1 cellular context compared by ENCODE assay signal in the genomic region with DNA sequence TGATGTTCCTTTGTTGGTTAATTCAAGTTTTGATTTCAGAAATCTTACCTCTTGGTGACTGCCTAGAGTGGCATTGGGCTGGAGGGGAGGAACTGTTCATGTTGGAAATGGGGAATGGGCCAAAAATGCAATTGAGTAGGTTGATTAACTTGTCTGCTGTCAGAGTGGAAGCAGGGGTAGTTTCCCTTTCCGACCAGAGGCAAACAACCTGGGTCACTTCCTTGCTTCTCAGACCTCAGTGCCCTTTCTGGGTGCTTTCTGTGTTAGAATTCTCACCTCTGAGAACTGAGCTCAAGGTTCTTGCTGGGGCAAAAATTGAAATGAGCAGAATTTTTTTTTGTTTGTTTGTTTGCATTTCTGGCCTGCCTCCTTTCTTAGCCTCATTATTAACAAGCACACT.
TF ChIP-seq lines count a peak whose summit lies in the region.

No MANE protein-coding gene starts in this region.

TF ChIP-seq in GM12878, 131 proteins besides CTCF, POLR2A, EP300 and RAD21:
- TF ChIP-seq SPI1 (IDR thresholded peaks at IDR 0.05; ENCODE audit: borderline replicate concordance, insufficient read depth, low read depth, low read length) (0 out of 2 replicates have a peak, but pooled peaks have one; percentile 58), ZNF24 (IDR thresholded peaks at IDR 0.05) (no peak)
